ENCODE assay signal across 15 cellular contexts in genomic region chr6:11427827-11428245, GRCh38.
A peak's percentile ranks its signal among the peaks of the same experiment; 100 is the strongest.
DNase-seq lines count a peak whose midpoint lies in the region; ATAC-seq and TF ChIP-seq lines count a peak whose summit lies in the region.
"Had no signal": no experiment of that assay in that cellular context is flagged by ENCODE, and none has a peak within 500 bp of the region (broad histone marks: within the 10 kb centered on the region; RNA-seq: fewer than 3 reads in every experiment).

No MANE protein-coding gene starts in this region.

- H3K18ac ChIP-seq in IMR-90 (ENCODE audit: low read depth, low read length), result peak overlapping the region; percentile 87

- H4K5ac ChIP-seq in IMR-90 (ENCODE audit: low read depth, low read length), result peak overlapping the region; percentile 87

- H3K56ac ChIP-seq in IMR-90 (ENCODE audit: extremely low read depth, insufficient read depth, low read length), result 0 out of 2 replicates have a peak overlapping the region, but pooled peaks have one; percentile 27

- no peaks in the 10 kb centered on the region for H3K27me3 Mint-ChIP-seq in chondrocyte (ENCODE audit: low read depth)
- H3K27me3 Mint-ChIP-seq in naive B cell, result no peaks in the 10 kb centered on the region
- H3K27me3 Mint-ChIP-seq: CD4-positive, alpha-beta T cell had no signal

- WGBS in IMR-90 (ENCODE audit: extremely low coverage in 2 of 2, insufficient read length in 1 of 2), 2 experiments, result 70% methylated on average over 4 of the region's 7 CpGs; no CpG with 5 or more reads in 1 of the 2 experiments

- H2AFZ ChIP-seq in ACC112 (ENCODE audit: low read length, unreplicated experiment) (no peak overlapping the region), IMR-90 (replicated peaks; ENCODE audit: low read length, poor library complexity) (peak overlapping the region; percentile 79)

- no peaks in the 10 kb centered on the region for H3K79me2 ChIP-seq in ACC112 (ENCODE audit: control insufficient read depth, insufficient read depth, low read length, unreplicated experiment)

- H3K4me1 ChIP-seq in ACC112 (ENCODE audit: control insufficient read depth, insufficient read depth, low read length, unreplicated experiment) (peaks cover 75% of the 10 kb centered on the region), IMR-90 (ENCODE audit: control insufficient read depth, insufficient read depth, low read length) (peaks cover 42% of the 10 kb centered on the region)
- H3K4me1 ChIP-seq: body of pancreas had no signal

- H3K4ac ChIP-seq in IMR-90 (ENCODE audit: low read depth, low read length), result peak overlapping the region; percentile 94

- H3K4me3 ChIP-seq in ACC112 (ENCODE audit: low read depth, low read length) (no peak overlapping the region), IMR-90 (ENCODE audit: insufficient read depth, low read depth, low read length) (no peak overlapping the region)
- H3K4me3 ChIP-seq: body of pancreas, GM12878 had no signal

- H3K4me2 ChIP-seq in IMR-90 (ENCODE audit: low read depth, low read length), result no peak overlapping the region

- no peak for TF ChIP-seq POLR2A in IMR-90 (IDR thresholded peaks at IDR 0.05; ENCODE audit: low read depth, low read length)

- no peaks in the 10 kb centered on the region for H3K79me1 ChIP-seq in IMR-90 (ENCODE audit: low read depth in 1 of 2, low read length in 2 of 2)

- peaks cover 28% of the 10 kb centered on the region for H3K9me1 ChIP-seq in IMR-90 (ENCODE audit: insufficient read depth, low read length)

- no TSS peak for BruUV-seq in IMR-90 (replicated peaks; lab: Mats Ljungman, UMichigan)

- ATAC-seq in IMR-90 (ENCODE audit: low read depth) (no peak), naive B cell (ENCODE audit: low read depth in 2 of 2) (no peak), HG03342 (IDR thresholded peaks at IDR 0.05; ENCODE audit: unreplicated experiment) (no peak)
- ATAC-seq: body of pancreas had no signal

- peak overlapping the region; percentile 79; the same call in 1 of the 2 replicates for H3K23ac ChIP-seq in IMR-90 (ENCODE audit: low read depth, low read length)

- H3K4me1 Mint-ChIP-seq in chondrocyte (ENCODE audit: low read depth) (peaks cover 77% of the 10 kb centered on the region), naive B cell (peaks cover 50 to 58% (median 54%) of the 10 kb centered on the region in 3 donors)

- H4K91ac ChIP-seq in IMR-90 (ENCODE audit: insufficient read depth, low read depth, low read length), result peak overlapping the region; percentile 83

- H2AK5ac ChIP-seq in IMR-90 (ENCODE audit: low read depth, low read length), result peak overlapping the region; percentile 99

- H3K14ac ChIP-seq in IMR-90 (replicated peaks; ENCODE audit: low read depth, low read length), result peak overlapping the region; percentile 64

- no peak for TF ChIP-seq CTCF in IMR-90 (conservative IDR thresholded peaks at IDR 0.05; ENCODE audit: low read depth, low read length)
- TF ChIP-seq CTCF in chondrocyte (IDR thresholded peaks at IDR 0.05), result no peak

- H3K4me3 Mint-ChIP-seq in chondrocyte (ENCODE audit: unreplicated experiment) (no peak overlapping the region), naive B cell (peak overlapping the region in 4 of 8 donors; percentile 30 to 77 (median 64))
- H3K4me3 Mint-ChIP-seq: activated CD8-positive, alpha-beta memory T cell treated with anti-CD3 and anti-CD28 coated beads, Interleukin-2, amount 10 ng/mL, durations not matched to agents 7 days and 5 days; CD4-positive, alpha-beta T cell; T-helper 1 cell treated with Interleukin-12 subunit alpha and Interleukin-12 subunit beta and Interleukin-4 antibody, amounts not matched to agents 30 μg/mL and 1 μg/mL, for 36 hours had no signal

- H3K9me3 ChIP-seq in IMR-90 (ENCODE audit: control insufficient read depth, insufficient read depth, low read length), result no peaks in the 10 kb centered on the region
- H3K9me3 ChIP-seq: body of pancreas had no signal

- H3K9me3 Mint-ChIP-seq in chondrocyte (ENCODE audit: low read depth) (no peaks in the 10 kb centered on the region), naive B cell (peaks cover 0 to 4% (median 0%) of the 10 kb centered on the region in 7 donors)
- H3K9me3 Mint-ChIP-seq: CD4-positive, alpha-beta T cell; T-helper 1 cell treated with Interleukin-12 subunit alpha and Interleukin-12 subunit beta and Interleukin-4 antibody, amounts not matched to agents 30 μg/mL and 1 μg/mL, for 36 hours had no signal

- no peaks in the 10 kb centered on the region for H3K36me3 Mint-ChIP-seq in chondrocyte (ENCODE audit: low read depth)
- no peaks in the 10 kb centered on the region for H3K36me3 Mint-ChIP-seq in naive B cell

- H2BK5ac ChIP-seq in IMR-90 (ENCODE audit: low read depth, low read length, poor library complexity, severe bottlenecking), result peak overlapping the region; percentile 86

- H3K9ac ChIP-seq in IMR-90 (ENCODE audit: low read depth, low read length), result no peak overlapping the region

- H3K27ac Mint-ChIP-seq in chondrocyte (ENCODE audit: unreplicated experiment) (peak overlapping the region; percentile 67), naive B cell (peak overlapping the region in 5 of 6 donors; percentile 21 to 96 (median 90))
- H3K27ac Mint-ChIP-seq: CD4-positive, alpha-beta T cell; T-helper 1 cell treated with Interleukin-12 subunit alpha and Interleukin-12 subunit beta and Interleukin-4 antibody, amounts not matched to agents 30 μg/mL and 1 μg/mL, for 36 hours had no signal

- peak overlapping the region; percentile 37; the same call in 1 of the 2 replicates for H3K27ac ChIP-seq in ACC112 (ENCODE audit: low read depth, low read length)
- H3K27ac ChIP-seq in IMR-90 (ENCODE audit: insufficient read depth, low read length), result peak overlapping the region; percentile 41; the same call in 1 of the 2 replicates

- peak overlapping the region; percentile 99; the same call in 2 of the 3 replicates for H2BK15ac ChIP-seq in IMR-90 (ENCODE audit: low read depth, low read length)

- H3K36me3 ChIP-seq in ACC112 (ENCODE audit: insufficient read depth, low read length) (no peaks in the 10 kb centered on the region), IMR-90 (ENCODE audit: control insufficient read depth, insufficient read depth, low read length) (no peaks in the 10 kb centered on the region)

- CTCF ChIA-PET in IMR-90 (lab: Yijun Ruan, JAX), result no interaction called here

- dilution Hi-C loops in IMR-90 (cut with HindIII; ENCODE audit: low sequenced_read_pairs, unreplicated experiment), result no loop called here

- POLR2A ChIA-PET in IMR-90 (lab: Charles Lee; ENCODE audit: unreplicated experiment), result interaction anchor here (1.0 kb wide), 1 partner anchor 195 kb away, joined by 4 read pairs; the partner anchor contains the start of gene NEDD9

- TF ChIP-seq RAD21 in IMR-90 (IDR thresholded peaks at IDR 0.05; ENCODE audit: low read length), result no peak

- peak overlapping the region; percentile 58 to 85 for H4K8ac ChIP-seq in IMR-90 (ENCODE audit: low read depth in 2 of 2, low read length in 2 of 2)

- no peaks in the 10 kb centered on the region for H4K20me1 ChIP-seq in IMR-90 (ENCODE audit: insufficient read depth, low read length)

- in situ Hi-C loops in IMR-90 (cut with MboI; ENCODE audit: low sequenced_read_pairs), result no loop called here
- in situ Hi-C loops in ACHN (cut with HindIII; ENCODE audit: low pct_ligation_motif_present, low pct_unique_long_range_greater_than_20kb, low sequenced_read_pairs), result no loop called here

- DNase-seq in IMR-90 (peak; percentile 33), chondrocyte (ENCODE audit: low spot score) (no peak), naive B cell (no peak), activated gamma-delta T cell treated with Interleukin-2 at 50 U/mL for 16 hours (no peak), ACHN (no peak), Ammon's horn (ENCODE audit: low spot score) (no peak)
- DNase-seq: activated CD8-positive, alpha-beta memory T cell treated with anti-CD3 and anti-CD28 coated beads, Interleukin-2, amount 10 ng/mL, durations not matched to agents 7 days and 5 days; body of pancreas; CD4-positive, alpha-beta T cell; NCI-H226; small intestine had no signal

- H3K27me3 ChIP-seq in ACC112 (ENCODE audit: insufficient read depth, low read length) (no peaks in the 10 kb centered on the region), IMR-90 (ENCODE audit: control insufficient read depth, insufficient read depth, low read length) (no peaks in the 10 kb centered on the region)
- H3K27me3 ChIP-seq: body of pancreas had no signal

- intact Hi-C loops in IMR-90 (cut with micrococcal nuclease), result loop anchor here (2.0 to 5.0 kb wide), 2 partner anchors 111 to 195 kb away; partner anchors contain the start of gene NEDD9

- H2AK9ac ChIP-seq in IMR-90 (replicated peaks; ENCODE audit: low read depth, low read length, poor library complexity), result no peak overlapping the region

- H2BK20ac ChIP-seq in IMR-90 (ENCODE audit: low read depth, low read length), result peak overlapping the region; percentile 89

- peak overlapping the region; percentile 86 for H2BK120ac ChIP-seq in IMR-90 (ENCODE audit: low read depth, low read length)

TF ChIP-seq in IMR-90, 13 proteins besides CTCF, POLR2A, EP300 and RAD21:
- TF ChIP-seq CEBPB (IDR thresholded peaks at IDR 0.05; ENCODE audit: low read depth, low read length) (no peak), MAFK (IDR thresholded peaks at IDR 0.05; ENCODE audit: low read depth, low read length) (no peak), CHD1 (IDR thresholded peaks at IDR 0.05; ENCODE audit: low read depth, low read length) (no peak), RFX5 (IDR thresholded peaks at IDR 0.05; ENCODE audit: low read depth, low read length) (no peak), NFE2L2 (IDR thresholded peaks at IDR 0.05; ENCODE audit: low read depth, low read length) (no peak), SMC3 (IDR thresholded peaks at IDR 0.05; ENCODE audit: low read depth, low read length) (no peak), BHLHE40 (IDR thresholded peaks at IDR 0.05; ENCODE audit: low read depth, low read length) (no peak), ELK1 (IDR thresholded peaks at IDR 0.05; ENCODE audit: borderline replicate concordance, low read depth, low read length) (no peak), RCOR1 (IDR thresholded peaks at IDR 0.05; ENCODE audit: insufficient replicate concordance, low read length) (no peak), MXI1 (IDR thresholded peaks at IDR 0.05; ENCODE audit: borderline replicate concordance, low read depth, low read length) (no peak), FOS (IDR thresholded peaks at IDR 0.05; ENCODE audit: low read depth, low read length) (no peak)
